ENCODE assay signal across 8 cellular contexts in genomic region chr5:40841068-40841805, GRCh38. TPM values are rescaled to one million over a fixed set of nuclear protein-coding genes. Genes with fewer than 3 reads are reported as not detected.
DNase-seq lines count a peak whose midpoint lies in the region; FAIRE-seq and TF ChIP-seq lines count a peak whose summit lies in the region.

Gene CARD6, plus strand, starts transcription at chr5:40841367. Its CDS starts 16 bp downstream, at chr5:40841383.

- peak; percentile 25 for DNase-seq in AG10803 (ENCODE audit: low read depth)
- DNase-seq in GM19239 (ENCODE audit: insufficient read length, low spot score), result no peak
- DNase-seq in KG1 (lab: John Stamatoyannopoulos, UW), result peak; percentile 49
- DNase-seq in activated T-helper 2 cell treated with anti-CD3 and anti-CD28 coated beads, Interferon-gamma antibody, Interleukin-2, Interleukin-4, amounts not matched to agents 10 μg/mL and 5 μg/mL and 100 μg/mL, durations not matched to agents 14 hours and 24 hours and 36 hours (ENCODE audit: low spot score), result no peak
- DNase-seq in hepatic stellate cell (ENCODE audit: low spot score), result peak; percentile 34
- no peak for DNase-seq in smooth muscle cell (lab: John Stamatoyannopoulos, UW; ENCODE audit: unreplicated experiment)
- DNase-seq in NCI-H2107 treated with DMSO at 0.1 percent for 48 hours (lab: John Stamatoyannopoulos, UW; ENCODE audit: unreplicated experiment), result no peak
- DNase-seq in activated CD4-positive, alpha-beta T cell treated with anti-CD3 and anti-CD28 coated beads for 48 hours, result no peak

- peak within 1 kb of the TSS; percentile 71 for H3K9ac ChIP-seq in smooth muscle cell (ENCODE audit: low read depth)

- H3K36me3 Mint-ChIP-seq in activated T-helper 2 cell treated with anti-CD3 and anti-CD28 coated beads, Interferon-gamma antibody, Interleukin-2, Interleukin-4, amounts not matched to agents 10 μg/mL and 5 μg/mL and 100 μg/mL, durations not matched to agents 14 hours and 24 hours and 36 hours (ENCODE audit: low read depth), result no peaks in the 10 kb centered on the region

- peak within 1 kb of the TSS; percentile 24 for H3K27ac ChIP-seq in smooth muscle cell (ENCODE audit: low read depth)

- FAIRE-seq in GM19239 (lab: Jason Lieb, UNC), result peak; percentile 60

- TF ChIP-seq CTCF in AG10803 (conservative IDR thresholded peaks at IDR 0.05; ENCODE audit: low read length) (0 out of 2 replicates have a peak, but pooled peaks have one; percentile 3), smooth muscle cell (IDR thresholded peaks at IDR 0.05; ENCODE audit: borderline replicate concordance, insufficient read depth, poor library complexity, severe bottlenecking) (no peak)

- peak within 1 kb of the TSS; percentile 81 for H3K4me2 ChIP-seq in smooth muscle cell

- peak within 1 kb of the TSS; percentile 81 for H3K4me3 Mint-ChIP-seq in activated T-helper 2 cell treated with anti-CD3 and anti-CD28 coated beads, Interferon-gamma antibody, Interleukin-2, Interleukin-4, amounts not matched to agents 10 μg/mL and 5 μg/mL and 100 μg/mL, durations not matched to agents 14 hours and 24 hours and 36 hours (ENCODE audit: low read depth)

- H3K27me3 Mint-ChIP-seq in activated T-helper 2 cell treated with anti-CD3 and anti-CD28 coated beads, Interferon-gamma antibody, Interleukin-2, Interleukin-4, amounts not matched to agents 10 μg/mL and 5 μg/mL and 100 μg/mL, durations not matched to agents 14 hours and 24 hours and 36 hours (ENCODE audit: low read depth), result peaks cover 10% of the 10 kb centered on the region

- H4K20me1 ChIP-seq in smooth muscle cell (ENCODE audit: low read depth), result no peaks in the 10 kb centered on the region

- no peaks in the 10 kb centered on the region for H3K9me3 ChIP-seq in smooth muscle cell (replicated peaks; ENCODE audit: low read depth)

- 47% methylated on average over 9 of the region's 9 CpGs for WGBS in smooth muscle cell (ENCODE audit: low lambda C conversion rate)

- no peaks in the 10 kb centered on the region for H3K36me3 ChIP-seq in smooth muscle cell (ENCODE audit: low read depth)

- no peaks in the 10 kb centered on the region for H3K79me2 ChIP-seq in smooth muscle cell (ENCODE audit: low read depth)

- peaks cover under 1% of the 10 kb centered on the region for H3K4me1 ChIP-seq in smooth muscle cell (ENCODE audit: low read depth)

- intact Hi-C loops in activated T-helper 2 cell treated with anti-CD3 and anti-CD28 coated beads, Interferon-gamma antibody, Interleukin-2, Interleukin-4, amounts not matched to agents 10 μg/mL and 5 μg/mL and 100 μg/mL, durations not matched to agents 14 hours and 24 hours and 36 hours (cut with micrococcal nuclease), result loop anchor here (5.0 kb wide), 1 partner anchor 36 kb away; no protein-coding TSS in a partner anchor

- H3K27ac Mint-ChIP-seq in activated T-helper 2 cell treated with anti-CD3 and anti-CD28 coated beads, Interferon-gamma antibody, Interleukin-2, Interleukin-4, amounts not matched to agents 10 μg/mL and 5 μg/mL and 100 μg/mL, durations not matched to agents 14 hours and 24 hours and 36 hours, result peak within 1 kb of the TSS; percentile 69

- peaks cover 25% of the 10 kb centered on the region for H3K4me1 Mint-ChIP-seq in activated T-helper 2 cell treated with anti-CD3 and anti-CD28 coated beads, Interferon-gamma antibody, Interleukin-2, Interleukin-4, amounts not matched to agents 10 μg/mL and 5 μg/mL and 100 μg/mL, durations not matched to agents 14 hours and 24 hours and 36 hours (ENCODE audit: low read depth)

- no peaks in the 10 kb centered on the region for H3K27me3 ChIP-seq in smooth muscle cell (ENCODE audit: low read depth)

- peaks cover 4% of the 10 kb centered on the region for H3K9me3 Mint-ChIP-seq in activated T-helper 2 cell treated with anti-CD3 and anti-CD28 coated beads, Interferon-gamma antibody, Interleukin-2, Interleukin-4, amounts not matched to agents 10 μg/mL and 5 μg/mL and 100 μg/mL, durations not matched to agents 14 hours and 24 hours and 36 hours

- peak within 1 kb of the TSS; percentile 99 for H2AFZ ChIP-seq in smooth muscle cell (ENCODE audit: low read depth)

- peak within 1 kb of the TSS; percentile 54 for H3K4me3 ChIP-seq in AG10803 (ENCODE audit: low read length)
- peak within 1 kb of the TSS; percentile 59 for H3K4me3 ChIP-seq in smooth muscle cell

- H3F3A ChIP-seq in smooth muscle cell (ENCODE audit: low read depth), result no peaks in the 10 kb centered on the region

RNA-seq across cellular contexts. Expression of gene CARD6, which starts in this region (rescaled TPM):
- total RNA-seq in activated T-helper 2 cell treated with anti-CD3 and anti-CD28 coated beads, Interferon-gamma antibody, Interleukin-2, Interleukin-4, amounts not matched to agents 10 μg/mL and 5 μg/mL and 100 μg/mL, durations not matched to agents 14 hours and 24 hours and 36 hours, result 1.5 and 1.6 TPM in 2 replicates
- 0.90 and 0.99 TPM in 2 replicates for total RNA-seq in smooth muscle cell
- polyA plus RNA-seq in smooth muscle cell, result 0.43 and 0.76 TPM in 2 replicates

Comparison
In these comparisons a context has a peak if more than half of its experiments do, and no peak if none do; other contexts are left out.
1. DNase-seq: peak in AG10803 (single experiment), KG1 (single experiment) and hepatic stellate cell (single experiment); none in GM19239 (single experiment), activated T-helper 2 cell treated with anti-CD3 and anti-CD28 coated beads, Interferon-gamma antibody, Interleukin-2, Interleukin-4, amounts not matched to agents 10 μg/mL and 5 μg/mL and 100 μg/mL, durations not matched to agents 14 hours and 24 hours and 36 hours (single experiment), smooth muscle cell (single experiment), NCI-H2107 treated with DMSO at 0.1 percent for 48 hours (single experiment) and activated CD4-positive, alpha-beta T cell treated with anti-CD3 and anti-CD28 coated beads for 48 hours (single experiment).